8 cellular contexts compared by ENCODE assay signal in genomic region chr3:64030741-64031140, GRCh38.
DNase-seq lines count a peak whose midpoint lies in the region; ATAC-seq lines count a peak whose summit lies in the region.

No MANE protein-coding gene starts in this region.

- peak; percentile 87 for ATAC-seq in HG02973 (IDR thresholded peaks at IDR 0.05; ENCODE audit: unreplicated experiment)

- in situ Hi-C loops in T47D (cut with HindIII; ENCODE audit: low pct_unique_long_range_greater_than_20kb, low sequenced_read_pairs), result no loop called here

- DNase-seq in DMS79 treated with DMSO at 0.1 percent for 48 hours (lab: John Stamatoyannopoulos, UW) (peak; percentile 48), DMS79 (lab: John Stamatoyannopoulos, UW) (no peak), NCI-H2029 (lab: John Stamatoyannopoulos, UW) (peak; percentile 32), UCSD-AML1 (lab: John Stamatoyannopoulos, UW; ENCODE audit: unreplicated experiment) (peak; percentile 60), T47D (ENCODE audit: low read depth in 1 of 2, low spot score in 1 of 2) (peak; percentile 63 to 76), iris pigment epithelial cell (ENCODE audit: low read depth) (peak; percentile 49)
- peak; percentile 49 to 62 for DNase-seq in stimulated activated CD4-positive, alpha-beta T cell treated with anti-CD3 and anti-CD28 coated beads, Interleukin-15, amount 100 ng/mL, for 1 hour (ENCODE audit: low read depth in 1 of 2, low spot score in 1 of 2)
